2 cellular contexts compared by ENCODE assay signal in genomic region chr5:534006-534742, GRCh38.
TF ChIP-seq lines count a peak whose summit lies in the region.

No MANE protein-coding gene starts in this region.

TF ChIP-seq in GM23338, 12 proteins besides CTCF, POLR2A, EP300 and RAD21:
- TF ChIP-seq NANOG (IDR thresholded peaks at IDR 0.05; ENCODE audit: borderline replicate concordance) = no peak
- no peak for TF ChIP-seq REST (IDR thresholded peaks at IDR 0.05; ENCODE audit: unreplicated experiment)
- TF ChIP-seq JUNB (IDR thresholded peaks at IDR 0.05; ENCODE audit: unreplicated experiment) = no peak
- TF ChIP-seq EZH2 (IDR thresholded peaks at IDR 0.05; ENCODE audit: low read depth, unreplicated experiment) = no peak
- TF ChIP-seq EZH2phosphoT487 (IDR thresholded peaks at IDR 0.05; ENCODE audit: unreplicated experiment) = no peak

TF ChIP-seq in IMR-90, 13 proteins besides CTCF, POLR2A, EP300 and RAD21:
- TF ChIP-seq FOS (IDR thresholded peaks at IDR 0.05; ENCODE audit: low read depth, low read length) (no peak), USF2 (IDR thresholded peaks at IDR 0.05; ENCODE audit: low read depth, low read length) (no peak), MXI1 (IDR thresholded peaks at IDR 0.05; ENCODE audit: borderline replicate concordance, low read depth, low read length) (no peak), MAFK (IDR thresholded peaks at IDR 0.05; ENCODE audit: low read depth, low read length) (no peak)
TF ChIP-seq in IMR-90: peak in this region for 0.
